9 cellular contexts compared by ENCODE assay signal in the genomic region with DNA sequence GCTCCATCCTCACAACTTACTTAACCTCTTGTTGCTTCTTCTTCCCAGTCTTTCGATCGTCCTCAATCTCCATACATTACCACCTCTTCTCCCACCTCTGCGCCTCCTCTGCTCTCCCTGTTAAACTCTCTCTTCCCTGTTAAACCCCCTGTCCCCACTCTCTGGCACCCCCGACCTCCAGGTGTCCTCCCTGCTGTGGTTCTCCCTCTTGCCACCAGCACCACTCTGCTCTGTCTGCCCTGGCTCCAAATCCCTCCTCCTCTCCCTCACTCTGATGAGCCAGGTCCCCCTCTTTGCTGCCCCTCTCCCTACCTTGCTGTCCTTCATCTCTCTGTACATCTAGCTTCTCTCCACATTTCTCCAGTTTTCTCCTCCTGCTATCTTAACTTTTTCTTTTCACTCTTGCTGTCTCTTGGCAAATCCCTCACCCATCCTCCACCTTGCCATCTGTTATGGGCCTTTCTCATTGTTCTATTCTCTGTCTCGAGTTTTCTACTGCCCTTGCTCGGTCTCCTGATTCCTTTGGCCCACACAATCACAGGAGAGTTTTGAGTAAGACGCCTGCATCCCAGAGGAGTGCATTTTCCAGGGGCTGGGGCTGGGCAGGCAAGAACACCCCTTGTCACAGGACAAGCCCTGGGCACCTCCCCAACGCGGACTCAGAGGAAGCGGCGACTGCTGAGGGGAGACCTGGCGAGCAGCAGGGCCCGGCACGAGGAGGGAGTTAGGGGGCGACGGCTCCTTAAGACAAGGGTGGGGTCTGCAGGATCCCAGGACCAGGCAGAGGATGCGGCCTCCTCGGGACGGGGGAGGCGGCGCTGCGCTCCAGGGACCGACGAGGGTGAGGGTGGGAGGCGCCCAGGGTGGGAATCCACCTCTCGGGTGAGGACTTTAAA. TPM values are rescaled to one million over a fixed set of nuclear protein-coding genes. Genes with fewer than 3 reads are reported as not detected.
DNase-seq lines count a peak whose midpoint lies in the region; ATAC-seq, FAIRE-seq and TF ChIP-seq lines count a peak whose summit lies in the region.
"Had no signal": no experiment of that assay in that cellular context is flagged by ENCODE, and none has a peak within 500 bp of the region (broad histone marks: within the 10 kb centered on the region; RNA-seq: fewer than 3 reads in every experiment).

No MANE protein-coding gene starts in this region.

- DNase-seq in HCT116 (ENCODE audit: low read depth, low spot score), result no peak
- no peak for DNase-seq in activated naive CD8-positive, alpha-beta T cell treated with anti-CD3 and anti-CD28 coated beads, Interleukin-2, amount 10 ng/mL, durations not matched to agents 7 days and 5 days
- peak; percentile 30 for DNase-seq in hepatocyte (ENCODE audit: low spot score)
- no peak for DNase-seq in D721Med (ENCODE audit: insufficient read length, low spot score)
- DNase-seq in SIG-M5 (lab: John Stamatoyannopoulos, UW), result no peak

- H3K4me3 ChIP-seq in HCT116 (replicated peaks in 1 of 2; ENCODE audit: low read depth in 1 of 2, low read length in 2 of 2), result peak overlapping the region in 1 of 2 experiments; percentile 40; a peak in 2 of 4 replicates
- peak overlapping the region; percentile 19 for H3K4me3 ChIP-seq in hepatocyte
- peak overlapping the region; percentile 67 for H3K4me3 ChIP-seq in skeletal muscle satellite cell (ENCODE audit: low read length)

- no peaks in the 10 kb centered on the region for H4K20me1 ChIP-seq in HCT116 (ENCODE audit: insufficient read depth)
- H4K20me1 ChIP-seq in hepatocyte (ENCODE audit: insufficient read depth, poor library complexity, severe bottlenecking), result no peaks in the 10 kb centered on the region

- peak overlapping the region; percentile 82 for H3K4me3 Mint-ChIP-seq in activated naive CD8-positive, alpha-beta T cell treated with anti-CD3 and anti-CD28 coated beads, Interleukin-2, amount 10 ng/mL, durations not matched to agents 7 days and 5 days

- H3K9me2 ChIP-seq in HCT116 (ENCODE audit: insufficient read depth) (no peaks in the 10 kb centered on the region), hepatocyte (replicated peaks; ENCODE audit: insufficient read depth) (no peaks in the 10 kb centered on the region)

- peaks cover 0 to 17% of the 10 kb centered on the region in 2 experiments; a peak in 2 of 4 replicates for H3K4me1 ChIP-seq in HCT116 (ENCODE audit: control insufficient read depth in 1 of 2, insufficient read depth in 2 of 2, low read length in 2 of 2)
- H3K4me1 ChIP-seq in hepatocyte (ENCODE audit: insufficient read depth), result peaks cover 7% of the 10 kb centered on the region
- peaks cover 21% of the 10 kb centered on the region for H3K4me1 ChIP-seq in skeletal muscle satellite cell (ENCODE audit: control insufficient read depth, insufficient read depth, low read length)

- TF ChIP-seq CTCF in HCT116 (IDR thresholded peaks at IDR 0.05 in 2 of 3, conservative IDR thresholded peaks at IDR 0.05 in 1 of 3; ENCODE audit: borderline replicate concordance in 1 of 3, insufficient read depth in 1 of 3, low read depth in 2 of 3, low read length in 2 of 3) (no peak), hepatocyte (IDR thresholded peaks at IDR 0.05; ENCODE audit: poor library complexity) (no peak), D721Med (IDR thresholded peaks at IDR 0.05; ENCODE audit: insufficient read depth, missing control alignments) (no peak)

- WGBS in hepatocyte (ENCODE audit: low lambda C conversion rate, missing lambda C conversion rate), result 19% methylated on average over 26 of the region's 26 CpGs

- no peak overlapping the region for H2AFZ ChIP-seq in HCT116 (ENCODE audit: low read depth, low read length, poor library complexity, severe bottlenecking)
- H2AFZ ChIP-seq in hepatocyte, result peak overlapping the region; percentile 55

- H3K27ac ChIP-seq in HCT116 (ENCODE audit: low read depth, low read length) (no peak overlapping the region), hepatocyte (peak overlapping the region; percentile 70)

- no peak for ATAC-seq in HCT116
- no peak for ATAC-seq in activated naive CD8-positive, alpha-beta T cell treated with anti-CD3 and anti-CD28 coated beads, Interleukin-2, amount 10 ng/mL, durations not matched to agents 7 days and 5 days (ENCODE audit: low read depth)
- no peak for ATAC-seq in GM18861 (IDR thresholded peaks at IDR 0.05; ENCODE audit: unreplicated experiment)
- no peak for ATAC-seq in HG03175 (IDR thresholded peaks at IDR 0.05; ENCODE audit: unreplicated experiment)

- no peak for TF ChIP-seq RAD21 in HCT116 (IDR thresholded peaks at IDR 0.05; ENCODE audit: low read depth)

- H3K27me3 ChIP-seq in HCT116 (ENCODE audit: insufficient read depth, low read length) (no peaks in the 10 kb centered on the region), hepatocyte (no peaks in the 10 kb centered on the region), skeletal muscle satellite cell (ENCODE audit: control insufficient read depth, insufficient read depth, low read length) (no peaks in the 10 kb centered on the region)

- POLR2A ChIA-PET in HCT116 (lab: Charles Lee), result no interaction called here
- POLR2A ChIA-PET in activated naive CD8-positive, alpha-beta T cell treated with anti-CD3 and anti-CD28 coated beads, Interleukin-2, amount 10 ng/mL, durations not matched to agents 7 days and 5 days (lab: Charles Lee), result interaction anchor here (0.7 kb wide), 4 partner anchors 43 to 594 kb away, joined by 3 to 6 read pairs (median 4); no protein-coding TSS in a partner anchor

- peak overlapping the region; percentile 45 for H3K4me2 ChIP-seq in HCT116 (ENCODE audit: low read length)
- H3K4me2 ChIP-seq in hepatocyte, result peak overlapping the region; percentile 82
- H3K4me2 ChIP-seq in skeletal muscle satellite cell (ENCODE audit: low read length), result peak overlapping the region; percentile 80

- H3K36me3 Mint-ChIP-seq in activated naive CD8-positive, alpha-beta T cell treated with anti-CD3 and anti-CD28 coated beads, Interleukin-2, amount 10 ng/mL, durations not matched to agents 7 days and 5 days, result peaks cover 7% of the 10 kb centered on the region

- peak overlapping the region; percentile 40 for H3K27ac Mint-ChIP-seq in activated naive CD8-positive, alpha-beta T cell treated with anti-CD3 and anti-CD28 coated beads, Interleukin-2, amount 10 ng/mL, durations not matched to agents 7 days and 5 days

- peaks cover 6% of the 10 kb centered on the region for H3K4me1 Mint-ChIP-seq in activated naive CD8-positive, alpha-beta T cell treated with anti-CD3 and anti-CD28 coated beads, Interleukin-2, amount 10 ng/mL, durations not matched to agents 7 days and 5 days

- peaks cover 8% of the 10 kb centered on the region for H3K9me3 Mint-ChIP-seq in activated naive CD8-positive, alpha-beta T cell treated with anti-CD3 and anti-CD28 coated beads, Interleukin-2, amount 10 ng/mL, durations not matched to agents 7 days and 5 days

- peaks cover 8% of the 10 kb centered on the region for H3K27me3 Mint-ChIP-seq in activated naive CD8-positive, alpha-beta T cell treated with anti-CD3 and anti-CD28 coated beads, Interleukin-2, amount 10 ng/mL, durations not matched to agents 7 days and 5 days

- FAIRE-seq in D721Med (lab: Jason Lieb, UNC), result no peak

- no TSS peak for BruUV-seq in HCT116 (replicated peaks; lab: Mats Ljungman, UMichigan)

- TF ChIP-seq POLR2A in HCT116 (IDR thresholded peaks at IDR 0.05; ENCODE audit: borderline replicate concordance, extremely low read depth, insufficient read depth, insufficient read length), result no peak

- no peak overlapping the region for H3K9ac ChIP-seq in HCT116 (ENCODE audit: low read length)
- H3K9ac ChIP-seq in skeletal muscle satellite cell (ENCODE audit: low read depth, low read length), result peak overlapping the region; percentile 25

- RAD21 ChIA-PET in HCT116 (lab: Charles Lee; ENCODE audit: low non-redundant PET in 1 of 2, low total read pairs in 2 of 2, uncharacterized antibody in 2 of 2, unreplicated experiment in 2 of 2), result interaction anchor here in 1 of 2 experiments (0.7 kb wide), 1 partner anchor 744 kb away, joined by 4 read pairs; no protein-coding TSS in a partner anchor

- CTCF ChIA-PET in HCT116 (lab: Charles Lee), result no interaction called here

- H3K9me3 ChIP-seq in HCT116 (ENCODE audit: control insufficient read depth in 1 of 2, insufficient read depth in 1 of 2, low read depth in 1 of 2, low read length in 2 of 2), result peaks cover 0 to 3% of the 10 kb centered on the region in 2 experiments; a peak in 2 of 4 replicates
- no peaks in the 10 kb centered on the region for H3K9me3 ChIP-seq in hepatocyte (ENCODE audit: low read depth)
- no peaks in the 10 kb centered on the region for H3K9me3 ChIP-seq in skeletal muscle satellite cell (replicated peaks; ENCODE audit: low read length)

- intact Hi-C loops in HCT116 (cut with micrococcal nuclease), result no loop called here

- no peaks in the 10 kb centered on the region for H3K36me3 ChIP-seq in HCT116 (ENCODE audit: control insufficient read depth in 1 of 2, insufficient read depth in 2 of 2, low read length in 2 of 2)
- H3K36me3 ChIP-seq in hepatocyte (replicated peaks; ENCODE audit: insufficient read depth, low read depth), result no peaks in the 10 kb centered on the region
- H3K36me3 ChIP-seq in skeletal muscle satellite cell (ENCODE audit: insufficient read depth, low read length), result peaks cover 2% of the 10 kb centered on the region

- H3K79me2 ChIP-seq in HCT116 (ENCODE audit: insufficient read depth, low read length) (no peaks in the 10 kb centered on the region), hepatocyte (peaks cover 20% of the 10 kb centered on the region)

TF ChIP-seq in HCT116, 20 proteins besides CTCF, POLR2A, EP300 and RAD21 (continues in another document):
- TF ChIP-seq CBX3 (IDR thresholded peaks at IDR 0.05; ENCODE audit: low read depth), result no peak
- no peak for TF ChIP-seq ZFX (IDR thresholded peaks at IDR 0.05)
- no peak for TF ChIP-seq EZH2phosphoT487 (IDR thresholded peaks at IDR 0.05; ENCODE audit: borderline replicate concordance)
- no peak for TF ChIP-seq EGR1 (IDR thresholded peaks at IDR 0.05; ENCODE audit: low read depth)

RNA-seq across cellular contexts. Expression of gene ERVV-1, which starts 21.4 kb away (rescaled TPM):
- total RNA-seq in HCT116 (2021; ENCODE audit: unreplicated experiment) (not detected), hepatocyte (0.36 TPM in 1 of 2 replicates, not detected in the other)
- not detected in 2 replicates for polyA plus RNA-seq in HCT116 (2012)
- not detected for total RNA-seq in activated naive CD8-positive, alpha-beta T cell treated with anti-CD3 and anti-CD28 coated beads, Interleukin-2, amount 10 ng/mL, durations not matched to agents 7 days and 5 days
- 0.19 and 0.62 TPM in 2 replicates for polyA plus RNA-seq in hepatocyte
- not detected in 2 replicates for total RNA-seq in skeletal muscle satellite cell (2012; rRNA removed)
- total RNA-seq: glomerular endothelial cell had no signal

RNA-seq across cellular contexts. Expression of gene ZNF816, which starts 29.7 kb away (rescaled TPM):
- total RNA-seq in HCT116 (2021; ENCODE audit: unreplicated experiment), result 8.9 TPM
- polyA plus RNA-seq in HCT116 (2012), result 2.6 and 4.3 TPM in 2 replicates
- total RNA-seq in activated naive CD8-positive, alpha-beta T cell treated with anti-CD3 and anti-CD28 coated beads, Interleukin-2, amount 10 ng/mL, durations not matched to agents 7 days and 5 days, result 10 to 100 TPM; 17.8 to 19.7 TPM
- total RNA-seq in hepatocyte, result 10.7 and 18.5 TPM in 2 replicates
- polyA plus RNA-seq in hepatocyte, result 5.1 and 6.3 TPM in 2 replicates
- 4.8 and 8.1 TPM in 2 replicates for total RNA-seq in skeletal muscle satellite cell (2012; rRNA removed)

RNA-seq across cellular contexts. Expression of gene ERVV-2, which starts 52.2 kb away (rescaled TPM):
- total RNA-seq in HCT116 (2021; ENCODE audit: unreplicated experiment), result not detected
- polyA plus RNA-seq in HCT116 (2012), result not detected in 2 replicates
- total RNA-seq in activated naive CD8-positive, alpha-beta T cell treated with anti-CD3 and anti-CD28 coated beads, Interleukin-2, amount 10 ng/mL, durations not matched to agents 7 days and 5 days, result not detected
- total RNA-seq in hepatocyte, result 2.5 and 4.5 TPM in 2 replicates
- 2.5 and 4.1 TPM in 2 replicates for polyA plus RNA-seq in hepatocyte
- not detected in 2 replicates for total RNA-seq in skeletal muscle satellite cell (2012; rRNA removed)
- total RNA-seq: glomerular endothelial cell had no signal
